1 cellular context compared by ENCODE assay signal in the genomic region with DNA sequence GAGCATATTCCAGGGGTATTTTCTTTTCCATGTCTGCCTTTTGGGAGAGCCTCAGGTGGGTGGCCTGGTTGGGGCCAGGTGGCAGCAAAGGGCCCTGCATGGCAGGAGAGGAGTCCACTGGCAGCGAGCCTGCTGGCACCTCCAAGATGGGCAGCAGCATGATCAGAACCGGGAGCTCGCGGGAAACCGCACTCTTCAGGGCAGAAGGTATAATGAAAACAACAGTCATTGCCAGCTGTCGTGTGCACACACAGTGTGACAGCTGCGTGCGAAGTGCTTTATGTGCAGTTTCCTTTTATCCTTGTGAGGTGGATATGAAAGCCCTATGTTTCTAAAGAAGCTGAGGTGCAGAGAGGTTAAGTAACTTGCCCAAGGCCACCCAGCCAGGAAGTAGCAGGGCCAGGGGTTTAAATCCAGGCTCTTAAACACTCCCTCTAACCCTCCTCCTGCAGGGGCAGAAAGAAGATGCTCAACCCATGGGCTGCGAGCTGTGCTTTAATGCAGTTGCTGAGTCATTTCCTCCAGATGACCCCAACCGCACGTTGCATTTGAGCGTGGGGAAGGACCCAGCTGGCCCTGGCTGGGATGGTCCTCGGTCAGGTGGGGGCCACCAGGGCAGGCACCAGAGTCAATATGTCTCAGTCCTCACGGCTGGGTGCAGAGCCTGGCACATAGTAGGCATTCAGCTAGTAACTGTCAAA.
TF ChIP-seq lines count a peak whose summit lies in the region.

No MANE protein-coding gene starts in this region.

TF ChIP-seq in K562, 482 proteins besides CTCF, POLR2A, EP300 and RAD21 (continued from another document):
- TF ChIP-seq, protein P1, sequence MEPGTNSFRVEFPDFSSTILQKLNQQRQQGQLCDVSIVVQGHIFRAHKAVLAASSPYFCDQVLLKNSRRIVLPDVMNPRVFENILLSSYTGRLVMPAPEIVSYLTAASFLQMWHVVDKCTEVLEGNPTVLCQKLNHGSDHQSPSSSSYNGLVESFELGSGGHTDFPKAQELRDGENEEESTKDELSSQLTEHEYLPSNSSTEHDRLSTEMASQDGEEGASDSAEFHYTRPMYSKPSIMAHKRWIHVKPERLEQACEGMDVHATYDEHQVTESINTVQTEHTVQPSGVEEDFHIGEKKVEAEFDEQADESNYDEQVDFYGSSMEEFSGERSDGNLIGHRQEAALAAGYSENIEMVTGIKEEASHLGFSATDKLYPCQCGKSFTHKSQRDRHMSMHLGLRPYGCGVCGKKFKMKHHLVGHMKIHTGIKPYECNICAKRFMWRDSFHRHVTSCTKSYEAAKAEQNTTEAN (CRISPR knock-in tag; IDR thresholded peaks at IDR 0.05): no peak
- TF ChIP-seq GTF2E2 (tag; IDR thresholded peaks at IDR 0.05): no peak
- TF ChIP-seq ARNT (IDR thresholded peaks at IDR 0.05): no peak
- no peak for TF ChIP-seq ZNF23 (CRISPR knock-in tag; IDR thresholded peaks at IDR 0.05)
- TF ChIP-seq MYNN (IDR thresholded peaks at IDR 0.05): no peak
- TF ChIP-seq MYNN (CRISPR knock-in tag; IDR thresholded peaks at IDR 0.05): no peak
- no peak for TF ChIP-seq ZNF561 (CRISPR knock-in tag; conservative IDR thresholded peaks at IDR 0.05)
- TF ChIP-seq YY1 (IDR thresholded peaks at IDR 0.05; ENCODE audit: borderline replicate concordance in 1 of 3, control insufficient read depth in 1 of 3, extremely low read depth in 1 of 3, insufficient read depth in 3 of 3, insufficient read length in 1 of 3, insufficient replicate concordance in 2 of 3, low read depth in 1 of 3, low read length in 2 of 3): no peak
- TF ChIP-seq ATF3 (IDR thresholded peaks at IDR 0.05): peak; percentile 35; the same call in 1 of the 2 replicates
- no peak for TF ChIP-seq ATF3 (CRISPR knock-in tag; conservative IDR thresholded peaks at IDR 0.05)
- TF ChIP-seq ZNF589 (CRISPR knock-in tag; IDR thresholded peaks at IDR 0.05; ENCODE audit: low read depth): no peak
- no peak for TF ChIP-seq MEF2A (IDR thresholded peaks at IDR 0.05; ENCODE audit: control insufficient read depth, low read depth, low read length)
- TF ChIP-seq, protein P2, sequence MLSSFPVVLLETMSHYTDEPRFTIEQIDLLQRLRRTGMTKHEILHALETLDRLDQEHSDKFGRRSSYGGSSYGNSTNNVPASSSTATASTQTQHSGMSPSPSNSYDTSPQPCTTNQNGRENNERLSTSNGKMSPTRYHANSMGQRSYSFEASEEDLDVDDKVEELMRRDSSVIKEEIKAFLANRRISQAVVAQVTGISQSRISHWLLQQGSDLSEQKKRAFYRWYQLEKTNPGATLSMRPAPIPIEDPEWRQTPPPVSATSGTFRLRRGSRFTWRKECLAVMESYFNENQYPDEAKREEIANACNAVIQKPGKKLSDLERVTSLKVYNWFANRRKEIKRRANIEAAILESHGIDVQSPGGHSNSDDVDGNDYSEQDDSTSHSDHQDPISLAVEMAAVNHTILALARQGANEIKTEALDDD (IDR thresholded peaks at IDR 0.05): no peak
- no peak for TF ChIP-seq PTBP1 (IDR thresholded peaks at IDR 0.05; ENCODE audit: low read depth, low read length)
- TF ChIP-seq CHD4 (IDR thresholded peaks at IDR 0.05; ENCODE audit: insufficient read depth, insufficient replicate concordance, low read depth, low read length, poor library complexity, severe bottlenecking): no peak
- no peak for TF ChIP-seq BRCA1 (IDR thresholded peaks at IDR 0.05)
- TF ChIP-seq BRCA1 (CRISPR knock-in tag; IDR thresholded peaks at IDR 0.05): no peak
- no peak for TF ChIP-seq DPF2 (IDR thresholded peaks at IDR 0.05)
- no peak for TF ChIP-seq SNIP1 (IDR thresholded peaks at IDR 0.05; ENCODE audit: low read depth)
- peak; percentile 87 for TF ChIP-seq NFE2 (IDR thresholded peaks at IDR 0.05; ENCODE audit: low read depth)
- TF ChIP-seq PHF8 (IDR thresholded peaks at IDR 0.05; ENCODE audit: borderline replicate concordance, low read length): no peak
- no peak for TF ChIP-seq ZNF699 (CRISPR knock-in tag; IDR thresholded peaks at IDR 0.05; ENCODE audit: insufficient replicate concordance)
- no peak for TF ChIP-seq ZFP91 (CRISPR knock-in tag; IDR thresholded peaks at IDR 0.05)
- no peak for TF ChIP-seq LARP7 (IDR thresholded peaks at IDR 0.05)
- TF ChIP-seq ZKSCAN1 (IDR thresholded peaks at IDR 0.05; ENCODE audit: low read depth, low read length): peak; percentile 86
- TF ChIP-seq SMARCE1 (IDR thresholded peaks at IDR 0.05): no peak
- TF ChIP-seq DDX20 (tag; IDR thresholded peaks at IDR 0.05; ENCODE audit: low read depth): no peak
- TF ChIP-seq GABPA (tag; conservative IDR thresholded peaks at IDR 0.05; ENCODE audit: low read depth): peak; percentile 38; the same call in 1 of the 2 replicates
- TF ChIP-seq RBFOX2 (IDR thresholded peaks at IDR 0.05; ENCODE audit: low read depth, low read length): no peak
- no peak for TF ChIP-seq MYC (IDR thresholded peaks at IDR 0.05; ENCODE audit: low read depth, low read length)
- TF ChIP-seq MYC (CRISPR knock-in tag; IDR thresholded peaks at IDR 0.05; ENCODE audit: borderline replicate concordance, low read depth): no peak
- no peak for TF ChIP-seq ZNF584 (CRISPR knock-in tag; IDR thresholded peaks at IDR 0.05; ENCODE audit: low read depth)
- no peak for TF ChIP-seq HNRNPL (IDR thresholded peaks at IDR 0.05; ENCODE audit: low read depth, low read length)
- no peak for TF ChIP-seq GTF2F1 (IDR thresholded peaks at IDR 0.05; ENCODE audit: low read depth, low read length)
- TF ChIP-seq ZBTB8A (IDR thresholded peaks at IDR 0.05; ENCODE audit: partially characterized antibody): no peak
- TF ChIP-seq ZKSCAN3 (CRISPR knock-in tag; IDR thresholded peaks at IDR 0.05): no peak
- TF ChIP-seq IRF1 (CRISPR knock-in tag; IDR thresholded peaks at IDR 0.05; ENCODE audit: borderline replicate concordance): no peak
- TF ChIP-seq ZNF76 (CRISPR knock-in tag; IDR thresholded peaks at IDR 0.05; ENCODE audit: borderline replicate concordance): no peak
- TF ChIP-seq ZBTB17 (CRISPR knock-in tag; IDR thresholded peaks at IDR 0.05): no peak
- no peak for TF ChIP-seq EZH2 (IDR thresholded peaks at IDR 0.05; ENCODE audit: borderline replicate concordance, low read depth, low read length)
- no peak for TF ChIP-seq STAG1 (CRISPR knock-in tag; IDR thresholded peaks at IDR 0.05; ENCODE audit: borderline replicate concordance)
- TF ChIP-seq, protein P3, sequence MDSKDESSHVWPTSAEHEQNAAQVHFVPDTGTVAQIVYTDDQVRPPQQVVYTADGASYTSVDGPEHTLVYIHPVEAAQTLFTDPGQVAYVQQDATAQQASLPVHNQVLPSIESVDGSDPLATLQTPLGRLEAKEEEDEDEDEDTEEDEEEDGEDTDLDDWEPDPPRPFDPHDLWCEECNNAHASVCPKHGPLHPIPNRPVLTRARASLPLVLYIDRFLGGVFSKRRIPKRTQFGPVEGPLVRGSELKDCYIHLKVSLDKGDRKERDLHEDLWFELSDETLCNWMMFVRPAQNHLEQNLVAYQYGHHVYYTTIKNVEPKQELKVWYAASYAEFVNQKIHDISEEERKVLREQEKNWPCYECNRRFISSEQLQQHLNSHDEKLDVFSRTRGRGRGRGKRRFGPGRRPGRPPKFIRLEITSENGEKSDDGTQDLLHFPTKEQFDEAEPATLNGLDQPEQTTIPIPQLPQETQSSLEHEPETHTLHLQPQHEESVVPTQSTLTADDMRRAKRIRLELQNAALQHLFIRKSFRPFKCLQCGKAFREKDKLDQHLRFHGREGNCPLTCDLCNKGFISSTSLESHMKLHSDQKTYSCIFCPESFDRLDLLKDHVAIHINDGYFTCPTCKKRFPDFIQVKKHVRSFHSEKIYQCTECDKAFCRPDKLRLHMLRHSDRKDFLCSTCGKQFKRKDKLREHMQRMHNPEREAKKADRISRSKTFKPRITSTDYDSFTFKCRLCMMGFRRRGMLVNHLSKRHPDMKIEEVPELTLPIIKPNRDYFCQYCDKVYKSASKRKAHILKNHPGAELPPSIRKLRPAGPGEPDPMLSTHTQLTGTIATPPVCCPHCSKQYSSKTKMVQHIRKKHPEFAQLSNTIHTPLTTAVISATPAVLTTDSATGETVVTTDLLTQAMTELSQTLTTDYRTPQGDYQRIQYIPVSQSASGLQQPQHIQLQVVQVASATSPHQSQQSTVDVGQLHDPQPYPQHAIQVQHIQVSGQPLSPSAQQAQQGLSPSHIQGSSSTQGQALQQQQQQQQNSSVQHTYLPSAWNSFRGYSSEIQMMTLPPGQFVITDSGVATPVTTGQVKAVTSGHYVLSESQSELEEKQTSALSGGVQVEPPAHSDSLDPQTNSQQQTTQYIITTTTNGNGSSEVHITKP (IDR thresholded peaks at IDR 0.05; ENCODE audit: partially characterized antibody): peak; percentile 55
- TF ChIP-seq, protein P4, sequence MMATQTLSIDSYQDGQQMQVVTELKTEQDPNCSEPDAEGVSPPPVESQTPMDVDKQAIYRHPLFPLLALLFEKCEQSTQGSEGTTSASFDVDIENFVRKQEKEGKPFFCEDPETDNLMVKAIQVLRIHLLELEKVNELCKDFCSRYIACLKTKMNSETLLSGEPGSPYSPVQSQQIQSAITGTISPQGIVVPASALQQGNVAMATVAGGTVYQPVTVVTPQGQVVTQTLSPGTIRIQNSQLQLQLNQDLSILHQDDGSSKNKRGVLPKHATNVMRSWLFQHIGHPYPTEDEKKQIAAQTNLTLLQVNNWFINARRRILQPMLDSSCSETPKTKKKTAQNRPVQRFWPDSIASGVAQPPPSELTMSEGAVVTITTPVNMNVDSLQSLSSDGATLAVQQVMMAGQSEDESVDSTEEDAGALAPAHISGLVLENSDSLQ (IDR thresholded peaks at IDR 0.05): no peak
- peak; percentile 30 for TF ChIP-seq JUND (IDR thresholded peaks at IDR 0.05; ENCODE audit: borderline replicate concordance, low read depth, low read length)
- no peak; the same call in 2 of the 3 replicates for TF ChIP-seq JUND (tag; IDR thresholded peaks at IDR 0.05; ENCODE audit: borderline replicate concordance, low read depth, low read length)
- TF ChIP-seq, protein P5, sequence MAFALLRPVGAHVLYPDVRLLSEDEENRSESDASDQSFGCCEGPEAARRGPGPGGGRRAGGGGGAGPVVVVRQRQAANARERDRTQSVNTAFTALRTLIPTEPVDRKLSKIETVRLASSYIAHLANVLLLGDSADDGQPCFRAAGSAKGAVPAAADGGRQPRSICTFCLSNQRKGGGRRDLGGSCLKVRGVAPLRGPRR (CRISPR knock-in tag; IDR thresholded peaks at IDR 0.05): no peak
- peak; percentile 62 for TF ChIP-seq ZNF316 (IDR thresholded peaks at IDR 0.05)
- TF ChIP-seq BMI1 (IDR thresholded peaks at IDR 0.05; ENCODE audit: low read length): no peak
- no peak for TF ChIP-seq TEAD1 (CRISPR knock-in tag; IDR thresholded peaks at IDR 0.05)
- TF ChIP-seq ZNF224 (CRISPR knock-in tag; IDR thresholded peaks at IDR 0.05): no peak
- no peak for TF ChIP-seq HDAC1 (IDR thresholded peaks at IDR 0.05)
TF ChIP-seq in K562: peak in this region for 11.
